ENCODE assay signal across 18 cellular contexts in genomic region chr11:8328231-8328794, GRCh38.
DNase-seq lines count a peak whose midpoint lies in the region; ATAC-seq, FAIRE-seq and TF ChIP-seq lines count a peak whose summit lies in the region.
"Had no signal": no experiment of that assay in that cellular context is flagged by ENCODE, and none has a peak within 500 bp of the region (broad histone marks: within the 10 kb centered on the region; RNA-seq: fewer than 3 reads in every experiment).

No MANE protein-coding gene starts in this region.

- H3K27me3 Mint-ChIP-seq in CD14-positive monocyte (ENCODE audit: low read depth in 3 of 3) (peaks cover 0 to 8% (median 4%) of the 10 kb centered on the region in 3 donors), nephron progenitor cell (ENCODE audit: low read depth, poor library complexity) (peaks cover 19% of the 10 kb centered on the region), osteocyte (ENCODE audit: unreplicated experiment) (peaks cover 7% of the 10 kb centered on the region)

- no peak overlapping the region for H3K18ac ChIP-seq in H1 (ENCODE audit: extremely low read depth, low read length)

- H3K4me1 Mint-ChIP-seq in CD14-positive monocyte (peaks cover 38% of the 10 kb centered on the region), nephron progenitor cell (peaks cover 33% of the 10 kb centered on the region), osteocyte (ENCODE audit: unreplicated experiment) (peaks cover 26% of the 10 kb centered on the region)
- H3K4me1 Mint-ChIP-seq: central memory CD8-positive, alpha-beta T cell had no signal

- no peak overlapping the region; the same call in 1 of the 2 replicates for H2AK5ac ChIP-seq in H1 (ENCODE audit: low read depth, low read length)

- POLR2A ChIA-PET in H1 (lab: Charles Lee; ENCODE audit: partially characterized antibody) = interaction anchor here (0.7 kb wide), 1 partner anchor 99 kb away, joined by 3 read pairs; no protein-coding TSS in a partner anchor

- CTCF ChIA-PET in H1 (lab: Charles Lee; ENCODE audit: partially characterized antibody) = interaction anchor here (0.8 to 5.9 kb wide), 22 partner anchors 10 to 306 kb away, joined by 3 to 62 read pairs (median 4); partner anchors contain the start of gene LMO1

- ATAC-seq in GM19455 (IDR thresholded peaks at IDR 0.05; ENCODE audit: unreplicated experiment) (peak; percentile 3), HG03095 (IDR thresholded peaks at IDR 0.05; ENCODE audit: unreplicated experiment) (peak; percentile 2), GM19395 (IDR thresholded peaks at IDR 0.05; ENCODE audit: unreplicated experiment) (no peak)

- H3K23ac ChIP-seq in H1 (ENCODE audit: insufficient read length) = no peak overlapping the region

- peaks cover 0 to 3% (median 0%) of the 10 kb centered on the region in 7 donors for H3K9me3 Mint-ChIP-seq in CD14-positive monocyte
- no peaks in the 10 kb centered on the region for H3K9me3 Mint-ChIP-seq in nephron progenitor cell
- H3K9me3 Mint-ChIP-seq in osteocyte (ENCODE audit: unreplicated experiment) = no peaks in the 10 kb centered on the region
- H3K9me3 Mint-ChIP-seq: activated T-helper 2 cell treated with anti-CD3 and anti-CD28 coated beads, Interferon-gamma antibody, Interleukin-2, Interleukin-4, amounts not matched to agents 10 μg/mL and 5 μg/mL and 100 μg/mL, durations not matched to agents 14 hours and 24 hours and 36 hours; central memory CD8-positive, alpha-beta T cell; neural crest cell; T-helper 1 cell treated with Interleukin-12 subunit alpha and Interleukin-12 subunit beta and Interleukin-4 antibody, amounts not matched to agents 30 μg/mL and 1 μg/mL, for 36 hours; WTC11 had no signal

- 0 out of 2 replicates have a peak overlapping the region, but pooled peaks have one; percentile 39 for H2BK5ac ChIP-seq in H1 (ENCODE audit: low read depth, low read length)

- H3K27me3 ChIP-seq in H1 (replicated peaks in 1 of 4; ENCODE audit: control insufficient read depth in 3 of 4, extremely low read depth in 1 of 4, insufficient read depth in 3 of 4, low read length in 3 of 4) = no peaks in the 10 kb centered on the region; a peak in 1 of 7 replicates
- H3K27me3 ChIP-seq: thyroid gland had no signal

- H3K4me1 ChIP-seq in H1 (replicated peaks in 1 of 4; ENCODE audit: control insufficient read depth in 3 of 4, insufficient read depth in 4 of 4, low read length in 3 of 4) = peaks cover 5 to 21% (median 9%) of the 10 kb centered on the region in 4 experiments

- no peak overlapping the region for H3K14ac ChIP-seq in H1 (ENCODE audit: insufficient read length)

- no peak overlapping the region for H2AFZ ChIP-seq in H1 (ENCODE audit: low read length)

- no peak overlapping the region for H4K5ac ChIP-seq in H1 (ENCODE audit: insufficient read length, low read depth, low read length)

- no peaks in the 10 kb centered on the region for H3K36me3 ChIP-seq in H1 (ENCODE audit: control insufficient read depth in 2 of 4, insufficient read depth in 4 of 4, low read length in 3 of 4)
- H3K36me3 ChIP-seq: heart left ventricle, thyroid gland had no signal

- TF ChIP-seq POLR2A in H1 (IDR thresholded peaks at IDR 0.05; ENCODE audit: control extremely low read depth in 1 of 2, low read depth in 2 of 2, low read length in 2 of 2) = no peak

- H3K56ac ChIP-seq in H1 (replicated peaks; ENCODE audit: insufficient read length, low read depth, low read length) = no peak overlapping the region

- no peak overlapping the region for H3K9ac ChIP-seq in H1 (replicated peaks in 1 of 4; ENCODE audit: extremely low read depth in 1 of 4, low read depth in 3 of 4, low read length in 3 of 4)

- peak overlapping the region; percentile 22 for H4K91ac ChIP-seq in H1 (replicated peaks; ENCODE audit: insufficient read length, low read length)

- intact Hi-C loops in CD14-positive monocyte (cut with micrococcal nuclease) = loop anchor here in 1 of 2 donors (10.0 kb wide), 1 partner anchor 236 kb away; no protein-coding TSS in a partner anchor

- no peaks in the 10 kb centered on the region for H3K23me2 ChIP-seq in H1 (ENCODE audit: low read depth, low read length)

- TF ChIP-seq EP300 in H1 (IDR thresholded peaks at IDR 0.05; ENCODE audit: borderline replicate concordance in 1 of 2, low read depth in 2 of 2, low read length in 2 of 2) = no peak

- no peak for TF ChIP-seq RAD21 in H1 (IDR thresholded peaks at IDR 0.05 in 1 of 2, conservative IDR thresholded peaks at IDR 0.05 in 1 of 2; ENCODE audit: low read depth in 2 of 2, low read length in 2 of 2)

- DNase-seq in CD14-positive monocyte (ENCODE audit: low spot score) = peak; percentile 25
- DNase-seq in H1 (ENCODE audit: low read depth in 1 of 2, low spot score in 2 of 2) = no peak
- DNase-seq in nephron progenitor cell = no peak
- DNase-seq in substantia nigra (lab: John Stamatoyannopoulos, UW) = no peak
- no peak for DNase-seq in osteocyte (ENCODE audit: extremely low spot score, unreplicated experiment)
- DNase-seq: effector memory CD4-positive, alpha-beta T cell had no signal

- H2BK12ac ChIP-seq in H1 (ENCODE audit: low read depth, low read length) = peak overlapping the region; percentile 19; the same call in 1 of the 2 replicates

- 90% methylated on average over 7 of the region's 7 CpGs; no CpG with 5 or more reads in 1 of the 2 experiments for WGBS in H1 (ENCODE audit: extremely low coverage in 1 of 2, insufficient coverage in 1 of 2, insufficient read length in 1 of 2, insufficient replicate concordance in 2 of 2, low coverage in 1 of 2, low lambda C conversion rate in 2 of 2, missing lambda C conversion rate in 1 of 2), 2 experiments

- H3K4me2 ChIP-seq in H1 (ENCODE audit: insufficient read depth in 1 of 2, low read depth in 2 of 2, low read length in 2 of 2) = no peak overlapping the region

- no peak overlapping the region for H2BK20ac ChIP-seq in H1 (ENCODE audit: low read length)

- H3K79me1 ChIP-seq in H1 (ENCODE audit: low read depth, low read length) = no peaks in the 10 kb centered on the region

- no peak overlapping the region for H4K8ac ChIP-seq in H1 (ENCODE audit: extremely low read depth, insufficient read depth, low read length)

- no peak overlapping the region for H2BK120ac ChIP-seq in H1 (replicated peaks; ENCODE audit: low read depth, low read length)

- peak overlapping the region; percentile 84 to 94 (median 91) for H3K27ac Mint-ChIP-seq in CD14-positive monocyte
- H3K27ac Mint-ChIP-seq in nephron progenitor cell = no peak overlapping the region
- H3K27ac Mint-ChIP-seq in osteocyte (ENCODE audit: unreplicated experiment) = no peak overlapping the region
- H3K27ac Mint-ChIP-seq: activated T-helper 2 cell treated with anti-CD3 and anti-CD28 coated beads, Interferon-gamma antibody, Interleukin-2, Interleukin-4, amounts not matched to agents 10 μg/mL and 5 μg/mL and 100 μg/mL, durations not matched to agents 14 hours and 24 hours and 36 hours; T-helper 1 cell treated with Interleukin-12 subunit alpha and Interleukin-12 subunit beta and Interleukin-4 antibody, amounts not matched to agents 30 μg/mL and 1 μg/mL, for 36 hours; WTC11 had no signal

- no peaks in the 10 kb centered on the region for H4K20me1 ChIP-seq in H1 (replicated peaks in 1 of 2; ENCODE audit: control insufficient read depth in 1 of 2, insufficient read depth in 2 of 2, low read length in 2 of 2)

- H3K36me3 Mint-ChIP-seq in CD14-positive monocyte (no peaks in the 10 kb centered on the region), nephron progenitor cell (ENCODE audit: low read depth) (no peaks in the 10 kb centered on the region), osteocyte (ENCODE audit: unreplicated experiment) (no peaks in the 10 kb centered on the region)
- H3K36me3 Mint-ChIP-seq: WTC11 had no signal

- H3K4me3 Mint-ChIP-seq in CD14-positive monocyte = no peak overlapping the region
- no peak overlapping the region for H3K4me3 Mint-ChIP-seq in nephron progenitor cell
- no peak overlapping the region for H3K4me3 Mint-ChIP-seq in osteocyte (ENCODE audit: unreplicated experiment)
- H3K4me3 Mint-ChIP-seq: central memory CD8-positive, alpha-beta T cell; T-helper 1 cell treated with Interleukin-12 subunit alpha and Interleukin-12 subunit beta and Interleukin-4 antibody, amounts not matched to agents 30 μg/mL and 1 μg/mL, for 36 hours had no signal

- no peaks in the 10 kb centered on the region for H3K9me3 ChIP-seq in H1 (ENCODE audit: insufficient read depth in 2 of 2, low read depth in 1 of 2, low read length in 1 of 2)
- H3K9me3 ChIP-seq: heart left ventricle, thyroid gland had no signal

- no peak for TF ChIP-seq CTCF in CD14-positive monocyte (IDR thresholded peaks at IDR 0.05)
- no peak for TF ChIP-seq CTCF in H1 (IDR thresholded peaks at IDR 0.05; ENCODE audit: control extremely low read depth in 1 of 3, insufficient read depth in 1 of 3, low read depth in 1 of 3, low read length in 3 of 3)
- TF ChIP-seq CTCF in nephron progenitor cell (IDR thresholded peaks at IDR 0.05) = no peak
- TF ChIP-seq CTCF in osteocyte (IDR thresholded peaks at IDR 0.05) = no peak

- no peak for FAIRE-seq in H1 (lab: Jason Lieb, UNC)
- FAIRE-seq: D721Med, islet of Langerhans had no signal

- no peaks in the 10 kb centered on the region for H3K79me2 ChIP-seq in H1 (ENCODE audit: control insufficient read depth in 1 of 2, insufficient read depth in 2 of 2, low read length in 2 of 2)

- H3K4me3 ChIP-seq in H1 (ENCODE audit: extremely low read depth in 1 of 4, insufficient read depth in 2 of 4, low read depth in 3 of 4, low read length in 4 of 4) = no peak overlapping the region
- H3K4me3 ChIP-seq: thyroid gland had no signal

- H3K4ac ChIP-seq in H1 (replicated peaks; ENCODE audit: insufficient read length, low read depth, low read length) = no peak overlapping the region

- no peak overlapping the region for H2BK15ac ChIP-seq in H1 (ENCODE audit: low read length)

- no peak overlapping the region for H3K27ac ChIP-seq in H1 (ENCODE audit: low read depth, low read length)
- H3K27ac ChIP-seq in substantia nigra (ENCODE audit: low read depth, low read length, poor library complexity, severe bottlenecking) = no peak overlapping the region
- H3K27ac ChIP-seq: thyroid gland had no signal

TF ChIP-seq in H1, 55 proteins besides CTCF, POLR2A, EP300 and RAD21 (continues in another document):
- TF ChIP-seq GABPA (IDR thresholded peaks at IDR 0.05; ENCODE audit: borderline replicate concordance, insufficient read depth, low read length) = no peak
- TF ChIP-seq POU5F1 (IDR thresholded peaks at IDR 0.05; ENCODE audit: low read depth, low read length) = no peak
- no peak for TF ChIP-seq SP4 (IDR thresholded peaks at IDR 0.05; ENCODE audit: low read length)
- no peak for TF ChIP-seq ATF3 (IDR thresholded peaks at IDR 0.05; ENCODE audit: insufficient read depth, low read depth, low read length)

Comparison
In these comparisons a context has a peak if more than half of its experiments do, and no peak if none do; other contexts are left out.
1. H3K27ac Mint-ChIP-seq: peak in CD14-positive monocyte (7 of 7); none in nephron progenitor cell (single experiment) and osteocyte (single experiment).